Comparison of ENCODE assay signal across 8 cellular contexts in genomic region chr2:218270721-218271486, GRCh38. TPM values are rescaled to one million over a fixed set of nuclear protein-coding genes. Genes with fewer than 3 reads are reported as not detected.
A peak's percentile ranks its signal among the peaks of the same experiment; 100 is the strongest.
DNase-seq lines count a peak whose midpoint lies in the region; ATAC-seq and TF ChIP-seq lines count a peak whose summit lies in the region.

No MANE protein-coding gene starts in this region.

- peak overlapping the region; percentile 92 for H3K4me2 ChIP-seq in KMS-11

- no peak for DNase-seq in Calu3
- DNase-seq in caudate nucleus (lab: John Stamatoyannopoulos, UW) = peak in 5 of 61 donors; percentile 59 to 72 (median 66)
- DNase-seq in NCI-H2107 treated with DMSO at 0.1 percent for 48 hours (lab: John Stamatoyannopoulos, UW; ENCODE audit: unreplicated experiment) = no peak
- DNase-seq in SHP77 (lab: John Stamatoyannopoulos, UW) = no peak
- no peak for DNase-seq in NCI-H2029 treated with DMSO at 0.1 percent for 48 hours (lab: John Stamatoyannopoulos, UW)
- DNase-seq in omental fat pad (ENCODE audit: low spot score) = no peak

- H3K36me3 ChIP-seq in KMS-11 (ENCODE audit: insufficient read depth) = no peaks in the 10 kb centered on the region

- H3K9me3 ChIP-seq in mononuclear cell (ENCODE audit: low read depth, low read length) = no peaks in the 10 kb centered on the region

- CTCF ChIA-PET in Calu3 (lab: Charles Lee) = interaction anchor here (1.0 to 4.1 kb wide), 9 partner anchors 11 to 126 kb away, joined by 3 to 54 read pairs (median 5); partner anchors contain the start of gene CATIP

- TF ChIP-seq CTCF in Calu3 (IDR thresholded peaks at IDR 0.05; ENCODE audit: unreplicated experiment) = no peak
- TF ChIP-seq CTCF in KMS-11 (conservative IDR thresholded peaks at IDR 0.05; ENCODE audit: low read depth, low read length) = no peak
- no peak for TF ChIP-seq CTCF in omental fat pad (IDR thresholded peaks at IDR 0.05)

- peaks cover 24% of the 10 kb centered on the region; the same call in 1 of the 2 replicates for H3K79me2 ChIP-seq in KMS-11 (ENCODE audit: insufficient read depth, low read depth)

- BruUV-seq in Calu3 (replicated peaks; lab: Mats Ljungman, UMichigan) = no TSS peak

- no peaks in the 10 kb centered on the region for H4K20me1 ChIP-seq in KMS-11 (ENCODE audit: insufficient read depth)

- no peaks in the 10 kb centered on the region for H3K27me3 Mint-ChIP-seq in Calu3 (ENCODE audit: unreplicated experiment)

- H3K9ac ChIP-seq in KMS-11 = peak overlapping the region; percentile 67; the same call in 1 of the 2 replicates

- no peaks in the 10 kb centered on the region for H3K9me3 Mint-ChIP-seq in Calu3 (ENCODE audit: low read depth, unreplicated experiment)

- ATAC-seq in omental fat pad (ENCODE audit: low FRiP score) = no peak

- H3K4me1 ChIP-seq in KMS-11 (ENCODE audit: low read depth, poor library complexity, severe bottlenecking) = peaks cover 25% of the 10 kb centered on the region
- peaks cover 43% of the 10 kb centered on the region for H3K4me1 ChIP-seq in mononuclear cell (ENCODE audit: insufficient read depth, low read length)

- peak overlapping the region; percentile 69 for H3K27ac Mint-ChIP-seq in Calu3 (ENCODE audit: unreplicated experiment)

- intact Hi-C loops in Calu3 (cut with micrococcal nuclease; ENCODE audit: unreplicated experiment) = loop anchor here (5.0 kb wide), 1 partner anchor 126 kb away; the partner anchor contains the start of gene CTDSP1

- peak overlapping the region; percentile 66 for H2AFZ ChIP-seq in KMS-11 (ENCODE audit: low read depth)

- H3K4me3 ChIP-seq in KMS-11 (IDR thresholded peaks at IDR 0.05; ENCODE audit: insufficient read depth, low read depth, low read length) = peak overlapping the region; percentile 44
- H3K4me3 ChIP-seq in mononuclear cell (ENCODE audit: low read length) = peak overlapping the region; percentile 93

- H3K4me3 Mint-ChIP-seq in Calu3 (ENCODE audit: low read depth, unreplicated experiment) = peak overlapping the region; percentile 76

- H3K27me3 ChIP-seq in KMS-11 (ENCODE audit: insufficient read depth, low read depth) (no peaks in the 10 kb centered on the region), mononuclear cell (ENCODE audit: insufficient read depth, low read length) (no peaks in the 10 kb centered on the region)

- H3K36me3 Mint-ChIP-seq in Calu3 (ENCODE audit: insufficient read depth, unreplicated experiment) = peaks cover 82% of the 10 kb centered on the region

- H3K27ac ChIP-seq in KMS-11 (no peak overlapping the region), caudate nucleus (ENCODE audit: low read depth, low read length) (peak overlapping the region; percentile 66)

- H3K4me1 Mint-ChIP-seq in Calu3 (ENCODE audit: low read depth, unreplicated experiment) = peaks cover 31% of the 10 kb centered on the region

RNA-seq across cellular contexts. Expression of gene PNKD, which starts 0.6 kb away (rescaled TPM):
- 46.8 and 54.0 TPM in 2 replicates for total RNA-seq in Calu3 (2022)
- total RNA-seq in mononuclear cell = 14.2 TPM
- total RNA-seq in omental fat pad = 10 to 100 TPM; 25.5 to 38.0 (median 31.3) TPM

RNA-seq across cellular contexts. Expression of gene AAMP, which starts 1.0 kb away (rescaled TPM):
- total RNA-seq in Calu3 (2022) = 102 and 117 TPM in 2 replicates
- 27.1 TPM for total RNA-seq in mononuclear cell
- total RNA-seq in omental fat pad = 100 to 1,000 TPM; 122 to 165 (median 140) TPM

RNA-seq across cellular contexts. Expression of gene GPBAR1, which starts 10.1 kb away (rescaled TPM):
- total RNA-seq in Calu3 (2022) (1.1 and 1.5 TPM in 2 replicates), mononuclear cell (2.9 TPM), omental fat pad (10 to 100 TPM; 24.7 to 74.2 (median 59.1) TPM)

RNA-seq across cellular contexts. Expression of gene TMBIM1, which starts 21.4 kb away (rescaled TPM):
- total RNA-seq in Calu3 (2022) (229 and 289 TPM in 2 replicates), mononuclear cell (87.5 TPM), omental fat pad (100 to 1,000 TPM; 190 to 689 (median 399) TPM)

RNA-seq across cellular contexts. Expression of gene ARPC2, which starts 53.9 kb away (rescaled TPM):
- total RNA-seq in Calu3 (2022) (368 and 374 TPM in 2 replicates), mononuclear cell (551 TPM), omental fat pad (100 to 1,000 TPM; 278 to 384 (median 348) TPM)
